ENCODE assay signal across 1 cellular context in the genomic region with DNA sequence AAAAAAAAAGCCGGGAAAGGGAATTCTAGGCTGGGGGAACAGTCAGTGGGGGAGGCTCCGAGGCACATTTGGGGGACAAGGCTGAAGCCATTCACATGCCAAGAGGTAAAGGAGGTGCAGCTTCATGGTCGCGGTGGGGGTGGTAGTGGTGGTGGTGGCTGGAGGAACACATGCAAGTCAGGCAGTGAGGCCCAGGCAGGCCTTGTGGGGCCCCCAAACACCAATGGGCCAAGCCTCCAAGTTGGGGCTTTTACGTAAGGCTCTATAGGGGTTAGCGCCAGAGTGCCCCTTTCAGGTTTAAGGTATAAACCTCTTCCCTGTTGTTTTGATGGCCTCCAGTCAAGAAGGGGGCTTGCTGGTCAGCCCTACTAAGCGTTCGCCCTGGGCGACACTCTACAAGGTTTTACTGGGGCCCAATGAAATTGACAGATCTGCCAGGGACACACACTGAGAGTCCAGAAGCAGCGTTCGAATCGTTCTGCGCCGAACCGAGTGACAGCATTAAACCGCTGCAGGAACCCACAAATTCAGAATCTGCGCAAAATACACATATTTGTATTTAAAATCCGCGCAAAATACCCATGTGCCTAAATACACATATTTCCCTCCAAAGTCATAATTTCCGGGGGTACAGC.
TF ChIP-seq lines count a peak whose summit lies in the region.

No MANE protein-coding gene starts in this region.

TF ChIP-seq in HepG2, 621 proteins besides CTCF, POLR2A, EP300 and RAD21 (continued from another document and continues in another):
- TF ChIP-seq, protein P1, sequence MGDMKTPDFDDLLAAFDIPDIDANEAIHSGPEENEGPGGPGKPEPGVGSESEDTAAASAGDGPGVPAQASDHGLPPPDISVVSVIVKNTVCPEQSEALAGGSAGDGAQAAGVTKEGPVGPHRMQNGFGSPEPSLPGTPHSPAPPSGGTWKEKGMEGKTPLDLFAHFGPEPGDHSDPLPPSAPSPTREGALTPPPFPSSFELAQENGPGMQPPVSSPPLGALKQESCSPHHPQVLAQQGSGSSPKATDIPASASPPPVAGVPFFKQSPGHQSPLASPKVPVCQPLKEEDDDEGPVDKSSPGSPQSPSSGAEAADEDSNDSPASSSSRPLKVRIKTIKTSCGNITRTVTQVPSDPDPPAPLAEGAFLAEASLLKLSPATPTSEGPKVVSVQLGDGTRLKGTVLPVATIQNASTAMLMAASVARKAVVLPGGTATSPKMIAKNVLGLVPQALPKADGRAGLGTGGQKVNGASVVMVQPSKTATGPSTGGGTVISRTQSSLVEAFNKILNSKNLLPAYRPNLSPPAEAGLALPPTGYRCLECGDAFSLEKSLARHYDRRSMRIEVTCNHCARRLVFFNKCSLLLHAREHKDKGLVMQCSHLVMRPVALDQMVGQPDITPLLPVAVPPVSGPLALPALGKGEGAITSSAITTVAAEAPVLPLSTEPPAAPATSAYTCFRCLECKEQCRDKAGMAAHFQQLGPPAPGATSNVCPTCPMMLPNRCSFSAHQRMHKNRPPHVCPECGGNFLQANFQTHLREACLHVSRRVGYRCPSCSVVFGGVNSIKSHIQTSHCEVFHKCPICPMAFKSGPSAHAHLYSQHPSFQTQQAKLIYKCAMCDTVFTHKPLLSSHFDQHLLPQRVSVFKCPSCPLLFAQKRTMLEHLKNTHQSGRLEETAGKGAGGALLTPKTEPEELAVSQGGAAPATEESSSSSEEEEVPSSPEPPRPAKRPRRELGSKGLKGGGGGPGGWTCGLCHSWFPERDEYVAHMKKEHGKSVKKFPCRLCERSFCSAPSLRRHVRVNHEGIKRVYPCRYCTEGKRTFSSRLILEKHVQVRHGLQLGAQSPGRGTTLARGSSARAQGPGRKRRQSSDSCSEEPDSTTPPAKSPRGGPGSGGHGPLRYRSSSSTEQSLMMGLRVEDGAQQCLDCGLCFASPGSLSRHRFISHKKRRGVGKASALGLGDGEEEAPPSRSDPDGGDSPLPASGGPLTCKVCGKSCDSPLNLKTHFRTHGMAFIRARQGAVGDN (CRISPR knock-in tag; IDR thresholded peaks at IDR 0.05): no peak
- TF ChIP-seq ATAD3A (CRISPR knock-in tag; IDR thresholded peaks at IDR 0.05): 0 out of 2 replicates have a peak, but pooled peaks have one; percentile 49
- TF ChIP-seq, protein P2, sequence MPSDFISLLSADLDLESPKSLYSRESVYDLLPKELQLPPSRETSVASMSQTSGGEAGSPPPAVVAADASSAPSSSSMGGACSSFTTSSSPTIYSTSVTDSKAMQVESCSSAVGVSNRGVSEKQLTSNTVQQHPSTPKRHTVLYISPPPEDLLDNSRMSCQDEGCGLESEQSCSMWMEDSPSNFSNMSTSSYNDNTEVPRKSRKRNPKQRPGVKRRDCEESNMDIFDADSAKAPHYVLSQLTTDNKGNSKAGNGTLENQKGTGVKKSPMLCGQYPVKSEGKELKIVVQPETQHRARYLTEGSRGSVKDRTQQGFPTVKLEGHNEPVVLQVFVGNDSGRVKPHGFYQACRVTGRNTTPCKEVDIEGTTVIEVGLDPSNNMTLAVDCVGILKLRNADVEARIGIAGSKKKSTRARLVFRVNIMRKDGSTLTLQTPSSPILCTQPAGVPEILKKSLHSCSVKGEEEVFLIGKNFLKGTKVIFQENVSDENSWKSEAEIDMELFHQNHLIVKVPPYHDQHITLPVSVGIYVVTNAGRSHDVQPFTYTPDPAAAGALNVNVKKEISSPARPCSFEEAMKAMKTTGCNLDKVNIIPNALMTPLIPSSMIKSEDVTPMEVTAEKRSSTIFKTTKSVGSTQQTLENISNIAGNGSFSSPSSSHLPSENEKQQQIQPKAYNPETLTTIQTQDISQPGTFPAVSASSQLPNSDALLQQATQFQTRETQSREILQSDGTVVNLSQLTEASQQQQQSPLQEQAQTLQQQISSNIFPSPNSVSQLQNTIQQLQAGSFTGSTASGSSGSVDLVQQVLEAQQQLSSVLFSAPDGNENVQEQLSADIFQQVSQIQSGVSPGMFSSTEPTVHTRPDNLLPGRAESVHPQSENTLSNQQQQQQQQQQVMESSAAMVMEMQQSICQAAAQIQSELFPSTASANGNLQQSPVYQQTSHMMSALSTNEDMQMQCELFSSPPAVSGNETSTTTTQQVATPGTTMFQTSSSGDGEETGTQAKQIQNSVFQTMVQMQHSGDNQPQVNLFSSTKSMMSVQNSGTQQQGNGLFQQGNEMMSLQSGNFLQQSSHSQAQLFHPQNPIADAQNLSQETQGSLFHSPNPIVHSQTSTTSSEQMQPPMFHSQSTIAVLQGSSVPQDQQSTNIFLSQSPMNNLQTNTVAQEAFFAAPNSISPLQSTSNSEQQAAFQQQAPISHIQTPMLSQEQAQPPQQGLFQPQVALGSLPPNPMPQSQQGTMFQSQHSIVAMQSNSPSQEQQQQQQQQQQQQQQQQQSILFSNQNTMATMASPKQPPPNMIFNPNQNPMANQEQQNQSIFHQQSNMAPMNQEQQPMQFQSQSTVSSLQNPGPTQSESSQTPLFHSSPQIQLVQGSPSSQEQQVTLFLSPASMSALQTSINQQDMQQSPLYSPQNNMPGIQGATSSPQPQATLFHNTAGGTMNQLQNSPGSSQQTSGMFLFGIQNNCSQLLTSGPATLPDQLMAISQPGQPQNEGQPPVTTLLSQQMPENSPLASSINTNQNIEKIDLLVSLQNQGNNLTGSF (CRISPR knock-in tag; IDR thresholded peaks at IDR 0.05): no peak
- TF ChIP-seq CBFB (CRISPR knock-in tag; IDR thresholded peaks at IDR 0.05): no peak
- no peak for TF ChIP-seq NFE2L2 (IDR thresholded peaks at IDR 0.05; ENCODE audit: low read length)
- TF ChIP-seq ZNF879 (CRISPR knock-in tag; IDR thresholded peaks at IDR 0.05): 0 out of 2 replicates have a peak, but pooled peaks have one; percentile 19
- no peak for TF ChIP-seq TEAD3 (CRISPR knock-in tag; optimal IDR thresholded peaks at IDR 0.05; ENCODE audit: borderline replicate concordance)
- TF ChIP-seq, protein P3, sequence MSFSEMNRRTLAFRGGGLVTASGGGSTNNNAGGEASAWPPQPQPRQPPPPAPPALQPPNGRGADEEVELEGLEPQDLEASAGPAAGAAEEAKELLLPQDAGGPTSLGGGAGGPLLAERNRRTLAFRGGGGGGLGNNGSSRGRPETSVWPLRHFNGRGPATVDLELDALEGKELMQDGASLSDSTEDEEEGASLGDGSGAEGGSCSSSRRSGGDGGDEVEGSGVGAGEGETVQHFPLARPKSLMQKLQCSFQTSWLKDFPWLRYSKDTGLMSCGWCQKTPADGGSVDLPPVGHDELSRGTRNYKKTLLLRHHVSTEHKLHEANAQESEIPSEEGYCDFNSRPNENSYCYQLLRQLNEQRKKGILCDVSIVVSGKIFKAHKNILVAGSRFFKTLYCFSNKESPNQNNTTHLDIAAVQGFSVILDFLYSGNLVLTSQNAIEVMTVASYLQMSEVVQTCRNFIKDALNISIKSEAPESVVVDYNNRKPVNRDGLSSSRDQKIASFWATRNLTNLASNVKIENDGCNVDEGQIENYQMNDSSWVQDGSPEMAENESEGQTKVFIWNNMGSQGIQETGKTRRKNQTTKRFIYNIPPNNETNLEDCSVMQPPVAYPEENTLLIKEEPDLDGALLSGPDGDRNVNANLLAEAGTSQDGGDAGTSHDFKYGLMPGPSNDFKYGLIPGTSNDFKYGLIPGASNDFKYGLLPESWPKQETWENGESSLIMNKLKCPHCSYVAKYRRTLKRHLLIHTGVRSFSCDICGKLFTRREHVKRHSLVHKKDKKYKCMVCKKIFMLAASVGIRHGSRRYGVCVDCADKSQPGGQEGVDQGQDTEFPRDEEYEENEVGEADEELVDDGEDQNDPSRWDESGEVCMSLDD (CRISPR knock-in tag; IDR thresholded peaks at IDR 0.05; ENCODE audit: borderline replicate concordance): no peak
- TF ChIP-seq, protein P4, sequence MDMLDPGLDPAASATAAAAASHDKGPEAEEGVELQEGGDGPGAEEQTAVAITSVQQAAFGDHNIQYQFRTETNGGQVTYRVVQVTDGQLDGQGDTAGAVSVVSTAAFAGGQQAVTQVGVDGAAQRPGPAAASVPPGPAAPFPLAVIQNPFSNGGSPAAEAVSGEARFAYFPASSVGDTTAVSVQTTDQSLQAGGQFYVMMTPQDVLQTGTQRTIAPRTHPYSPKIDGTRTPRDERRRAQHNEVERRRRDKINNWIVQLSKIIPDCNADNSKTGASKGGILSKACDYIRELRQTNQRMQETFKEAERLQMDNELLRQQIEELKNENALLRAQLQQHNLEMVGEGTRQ (IDR thresholded peaks at IDR 0.05; ENCODE audit: low read depth, low read length): no peak
- TF ChIP-seq, protein P4 (CRISPR knock-in tag; IDR thresholded peaks at IDR 0.05; ENCODE audit: borderline replicate concordance): peak; percentile 26; the same call in 1 of the 2 replicates
- TF ChIP-seq NPAS2 (CRISPR knock-in tag; IDR thresholded peaks at IDR 0.05; ENCODE audit: borderline replicate concordance): no peak
- peak; percentile 78; the same call in 1 of the 2 replicates for TF ChIP-seq ELF4 (CRISPR knock-in tag; IDR thresholded peaks at IDR 0.05; ENCODE audit: borderline replicate concordance)
- peak; percentile 19 for TF ChIP-seq ZNF781 (CRISPR knock-in tag; IDR thresholded peaks at IDR 0.05; ENCODE audit: borderline replicate concordance, not compliant biosample characterization)
- 0 out of 2 replicates have a peak, but pooled peaks have one; percentile 6 for TF ChIP-seq KLF13 (CRISPR knock-in tag; IDR thresholded peaks at IDR 0.05)
- TF ChIP-seq HMG20B (CRISPR knock-in tag; conservative IDR thresholded peaks at IDR 0.05): no peak; the same call in 1 of the 2 replicates
- TF ChIP-seq, protein P5, sequence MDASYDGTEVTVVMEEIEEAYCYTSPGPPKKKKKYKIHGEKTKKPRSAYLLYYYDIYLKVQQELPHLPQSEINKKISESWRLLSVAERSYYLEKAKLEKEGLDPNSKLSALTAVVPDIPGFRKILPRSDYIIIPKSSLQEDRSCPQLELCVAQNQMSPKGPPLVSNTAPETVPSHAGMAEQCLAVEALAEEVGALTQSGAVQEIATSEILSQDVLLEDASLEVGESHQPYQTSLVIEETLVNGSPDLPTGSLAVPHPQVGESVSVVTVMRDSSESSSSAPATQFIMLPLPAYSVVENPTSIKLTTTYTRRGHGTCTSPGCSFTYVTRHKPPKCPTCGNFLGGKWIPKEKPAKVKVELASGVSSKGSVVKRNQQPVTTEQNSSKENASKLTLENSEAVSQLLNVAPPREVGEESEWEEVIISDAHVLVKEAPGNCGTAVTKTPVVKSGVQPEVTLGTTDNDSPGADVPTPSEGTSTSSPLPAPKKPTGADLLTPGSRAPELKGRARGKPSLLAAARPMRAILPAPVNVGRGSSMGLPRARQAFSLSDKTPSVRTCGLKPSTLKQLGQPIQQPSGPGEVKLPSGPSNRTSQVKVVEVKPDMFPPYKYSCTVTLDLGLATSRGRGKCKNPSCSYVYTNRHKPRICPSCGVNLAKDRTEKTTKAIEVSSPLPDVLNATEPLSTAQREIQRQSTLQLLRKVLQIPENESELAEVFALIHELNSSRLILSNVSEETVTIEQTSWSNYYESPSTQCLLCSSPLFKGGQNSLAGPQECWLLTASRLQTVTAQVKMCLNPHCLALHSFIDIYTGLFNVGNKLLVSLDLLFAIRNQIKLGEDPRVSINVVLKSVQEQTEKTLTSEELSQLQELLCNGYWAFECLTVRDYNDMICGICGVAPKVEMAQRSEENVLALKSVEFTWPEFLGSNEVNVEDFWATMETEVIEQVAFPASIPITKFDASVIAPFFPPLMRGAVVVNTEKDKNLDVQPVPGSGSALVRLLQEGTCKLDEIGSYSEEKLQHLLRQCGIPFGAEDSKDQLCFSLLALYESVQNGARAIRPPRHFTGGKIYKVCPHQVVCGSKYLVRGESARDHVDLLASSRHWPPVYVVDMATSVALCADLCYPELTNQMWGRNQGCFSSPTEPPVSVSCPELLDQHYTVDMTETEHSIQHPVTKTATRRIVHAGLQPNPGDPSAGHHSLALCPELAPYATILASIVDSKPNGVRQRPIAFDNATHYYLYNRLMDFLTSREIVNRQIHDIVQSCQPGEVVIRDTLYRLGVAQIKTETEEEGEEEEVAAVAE (CRISPR knock-in tag; IDR thresholded peaks at IDR 0.05; ENCODE audit: borderline replicate concordance): 0 out of 2 replicates have a peak, but pooled peaks have one; percentile 30
- TF ChIP-seq ETV6 (CRISPR knock-in tag; conservative IDR thresholded peaks at IDR 0.05): no peak
- TF ChIP-seq, protein P6, sequence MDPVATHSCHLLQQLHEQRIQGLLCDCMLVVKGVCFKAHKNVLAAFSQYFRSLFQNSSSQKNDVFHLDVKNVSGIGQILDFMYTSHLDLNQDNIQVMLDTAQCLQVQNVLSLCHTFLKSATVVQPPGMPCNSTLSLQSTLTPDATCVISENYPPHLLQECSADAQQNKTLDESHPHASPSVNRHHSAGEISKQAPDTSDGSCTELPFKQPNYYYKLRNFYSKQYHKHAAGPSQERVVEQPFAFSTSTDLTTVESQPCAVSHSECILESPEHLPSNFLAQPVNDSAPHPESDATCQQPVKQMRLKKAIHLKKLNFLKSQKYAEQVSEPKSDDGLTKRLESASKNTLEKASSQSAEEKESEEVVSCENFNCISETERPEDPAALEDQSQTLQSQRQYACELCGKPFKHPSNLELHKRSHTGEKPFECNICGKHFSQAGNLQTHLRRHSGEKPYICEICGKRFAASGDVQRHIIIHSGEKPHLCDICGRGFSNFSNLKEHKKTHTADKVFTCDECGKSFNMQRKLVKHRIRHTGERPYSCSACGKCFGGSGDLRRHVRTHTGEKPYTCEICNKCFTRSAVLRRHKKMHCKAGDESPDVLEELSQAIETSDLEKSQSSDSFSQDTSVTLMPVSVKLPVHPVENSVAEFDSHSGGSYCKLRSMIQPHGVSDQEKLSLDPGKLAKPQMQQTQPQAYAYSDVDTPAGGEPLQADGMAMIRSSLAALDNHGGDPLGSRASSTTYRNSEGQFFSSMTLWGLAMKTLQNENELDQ (CRISPR knock-in tag; IDR thresholded peaks at IDR 0.05; ENCODE audit: borderline replicate concordance): peak; percentile 35; the same call in 1 of the 2 replicates
- no peak for TF ChIP-seq NCOR1 (IDR thresholded peaks at IDR 0.05; ENCODE audit: borderline replicate concordance, low read length)
- TF ChIP-seq ZNF724P (CRISPR knock-in tag; IDR thresholded peaks at IDR 0.05; ENCODE audit: borderline replicate concordance): 0 out of 2 replicates have a peak, but pooled peaks have one; percentile 42
- TF ChIP-seq, protein P7, sequence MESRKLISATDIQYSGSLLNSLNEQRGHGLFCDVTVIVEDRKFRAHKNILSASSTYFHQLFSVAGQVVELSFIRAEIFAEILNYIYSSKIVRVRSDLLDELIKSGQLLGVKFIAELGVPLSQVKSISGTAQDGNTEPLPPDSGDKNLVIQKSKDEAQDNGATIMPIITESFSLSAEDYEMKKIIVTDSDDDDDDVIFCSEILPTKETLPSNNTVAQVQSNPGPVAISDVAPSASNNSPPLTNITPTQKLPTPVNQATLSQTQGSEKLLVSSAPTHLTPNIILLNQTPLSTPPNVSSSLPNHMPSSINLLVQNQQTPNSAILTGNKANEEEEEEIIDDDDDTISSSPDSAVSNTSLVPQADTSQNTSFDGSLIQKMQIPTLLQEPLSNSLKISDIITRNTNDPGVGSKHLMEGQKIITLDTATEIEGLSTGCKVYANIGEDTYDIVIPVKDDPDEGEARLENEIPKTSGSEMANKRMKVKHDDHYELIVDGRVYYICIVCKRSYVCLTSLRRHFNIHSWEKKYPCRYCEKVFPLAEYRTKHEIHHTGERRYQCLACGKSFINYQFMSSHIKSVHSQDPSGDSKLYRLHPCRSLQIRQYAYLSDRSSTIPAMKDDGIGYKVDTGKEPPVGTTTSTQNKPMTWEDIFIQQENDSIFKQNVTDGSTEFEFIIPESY (CRISPR knock-in tag; IDR thresholded peaks at IDR 0.05): 0 out of 2 replicates have a peak, but pooled peaks have one; percentile 10
- no peak for TF ChIP-seq ZNF878 (CRISPR knock-in tag; IDR thresholded peaks at IDR 0.05)
